In the genomic region with DNA sequence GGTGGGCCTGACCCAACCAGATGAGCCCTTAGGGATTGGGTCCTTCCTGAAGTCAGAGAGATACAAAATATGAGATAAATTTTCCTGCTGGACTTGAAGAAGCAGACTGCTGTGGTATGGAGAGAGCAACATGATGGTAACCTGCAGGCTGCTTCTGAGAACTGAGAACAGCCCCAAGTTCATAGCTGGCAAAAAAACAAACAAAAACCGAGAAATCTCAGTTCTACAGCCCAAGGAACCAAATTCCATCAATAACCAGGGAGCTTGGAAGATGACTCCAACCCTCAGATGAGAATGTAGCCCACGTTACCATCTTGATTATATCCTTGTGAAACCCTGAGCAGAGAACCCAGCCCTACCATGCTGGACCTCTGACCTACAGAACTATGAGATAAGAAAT, we compare ENCODE assay signal across 8 cellular contexts.
"Had no signal": no experiment of that assay in that cellular context is flagged by ENCODE, and none has a peak within 500 bp of the region (broad histone marks: within the 10 kb centered on the region; RNA-seq: fewer than 3 reads in every experiment).

No MANE protein-coding gene starts in this region.

- H3K4me1 Mint-ChIP-seq: GM23338, H9 had no signal

- H3K4me2 ChIP-seq: GM23338 had no signal

- H3K9ac ChIP-seq: GM23248 had no signal

- H3K27ac ChIP-seq: GM23248 had no signal

- H2AFZ ChIP-seq: GM23248, GM23338 had no signal

- H3K4me3 Mint-ChIP-seq: GM23338, H9, HFFc6 had no signal

- H3K4me3 ChIP-seq: GM23248, GM23338, HAP-1 had no signal

- DNase-seq: GM23248, GOT3, H7, H9, HCEC 1CT, HFFc6 had no signal

- H3K4me1 ChIP-seq: HAP-1 had no signal

- H3K36me3 ChIP-seq: HAP-1 had no signal

- H3K27ac Mint-ChIP-seq: GM23338, H9, HFFc6 had no signal
